ENCODE assay signal across 11 cellular contexts in genomic region chr3:46846624-46847542, GRCh38. TPM values are rescaled to one million over a fixed set of nuclear protein-coding genes. Genes with fewer than 3 reads are reported as not detected.
DNase-seq lines count a peak whose midpoint lies in the region; ATAC-seq, FAIRE-seq and TF ChIP-seq lines count a peak whose summit lies in the region.
"Had no signal": no experiment of that assay in that cellular context is flagged by ENCODE, and none has a peak within 500 bp of the region (broad histone marks: within the 10 kb centered on the region; RNA-seq: fewer than 3 reads in every experiment).

No MANE protein-coding gene starts in this region.

- peak overlapping the region; percentile 65 for H3K4me3 Mint-ChIP-seq in Calu3 (ENCODE audit: low read depth, unreplicated experiment)
- H3K4me3 Mint-ChIP-seq: brain had no signal

- CTCF ChIA-PET in Calu3 (lab: Charles Lee): interaction anchor here (0.7 to 1.2 kb wide), 3 partner anchors 52 to 179 kb away, joined by 3 to 4 read pairs (median 3); no protein-coding TSS in a partner anchor

- BruUV-seq in Calu3 (replicated peaks; lab: Mats Ljungman, UMichigan): no TSS peak

- peaks cover 42% of the 10 kb centered on the region for H3K27me3 Mint-ChIP-seq in Calu3 (ENCODE audit: unreplicated experiment)

- no peaks in the 10 kb centered on the region for H3K9me3 Mint-ChIP-seq in Calu3 (ENCODE audit: low read depth, unreplicated experiment)

- TF ChIP-seq CTCF in Calu3 (IDR thresholded peaks at IDR 0.05; ENCODE audit: unreplicated experiment) (no peak), fibroblast of lung (conservative IDR thresholded peaks at IDR 0.05 in 1 of 2, IDR thresholded peaks at IDR 0.05 in 1 of 2; ENCODE audit: low read depth in 1 of 2, low read length in 2 of 2) (no peak), sigmoid colon (IDR thresholded peaks at IDR 0.05) (no peak)

- no peaks in the 10 kb centered on the region for H3K79me2 ChIP-seq in fibroblast of lung (ENCODE audit: control insufficient read depth, insufficient read depth, low read length)

- H3K27ac ChIP-seq in SJCRH30 (peak overlapping the region; percentile 93; the same call in 1 of the 2 replicates), fibroblast of lung (ENCODE audit: insufficient read depth, low read length) (peak overlapping the region; percentile 53), sigmoid colon (peak overlapping the region; percentile 80 to 87 (median 82)), small intestine (ENCODE audit: low read depth in 1 of 2, low read length in 1 of 2) (peak overlapping the region in 1 of 2 donors; percentile 36)
- H3K27ac ChIP-seq: SK-N-MC had no signal

- H3K4me1 ChIP-seq in SJCRH30 (0 out of 2 replicates have a peak, but pooled peaks cover 2% of the 10 kb centered on the region), fibroblast of lung (ENCODE audit: control insufficient read depth, extremely low read depth, insufficient read depth, low read length) (peaks cover 10% of the 10 kb centered on the region), sigmoid colon (peaks cover 0 to 27% (median 14%) of the 10 kb centered on the region in 4 donors), small intestine (ENCODE audit: control insufficient read depth in 2 of 2, insufficient read depth in 1 of 2, low read depth in 1 of 2, low read length in 1 of 2) (peaks cover 4% of the 10 kb centered on the region in 2 donors)

- H3K36me3 Mint-ChIP-seq in Calu3 (ENCODE audit: insufficient read depth, unreplicated experiment): peaks cover 8% of the 10 kb centered on the region
- H3K36me3 Mint-ChIP-seq: brain had no signal

- no peak for DNase-seq in Calu3
- DNase-seq in SJCRH30: peak in 1 of 2 experiments; percentile 0
- no peak for DNase-seq in fibroblast of lung (ENCODE audit: low read depth in 2 of 2)
- DNase-seq in sigmoid colon: peak; percentile 64
- no peak for DNase-seq in small intestine
- no peak for DNase-seq in HT-29 (ENCODE audit: low spot score)
- DNase-seq in COR-L47 (lab: John Stamatoyannopoulos, UW): no peak

- H3K4me1 Mint-ChIP-seq in Calu3 (ENCODE audit: low read depth, unreplicated experiment): no peaks in the 10 kb centered on the region

- peak overlapping the region; percentile 84 for H3K4me2 ChIP-seq in fibroblast of lung (ENCODE audit: extremely low read depth, insufficient read depth, low read length)

- TF ChIP-seq POLR2A in sigmoid colon (IDR thresholded peaks at IDR 0.05): no peak

- intact Hi-C loops in Calu3 (cut with micrococcal nuclease; ENCODE audit: unreplicated experiment) (no loop called here), sigmoid colon (cut with DNase I) (loop anchor here (5.0 kb wide), 2 partner anchors 45 to 140 kb away; no protein-coding TSS in a partner anchor)

- no peak for ATAC-seq in GM21526 (IDR thresholded peaks at IDR 0.05; ENCODE audit: low FRiP score, unreplicated experiment)

- TF ChIP-seq EP300 in sigmoid colon (IDR thresholded peaks at IDR 0.05): no peak

- no peak overlapping the region for H3K27ac Mint-ChIP-seq in Calu3 (ENCODE audit: unreplicated experiment)

- H3K27me3 ChIP-seq in SJCRH30 (no peaks in the 10 kb centered on the region), fibroblast of lung (ENCODE audit: control insufficient read depth, insufficient read depth, low read length) (peaks cover 2% of the 10 kb centered on the region), sigmoid colon (no peaks in the 10 kb centered on the region), small intestine (ENCODE audit: control insufficient read depth in 2 of 2, insufficient read depth in 2 of 2, low read length in 2 of 2) (no peaks in the 10 kb centered on the region)

- H3K9me3 ChIP-seq in SJCRH30 (replicated peaks) (no peaks in the 10 kb centered on the region), fibroblast of lung (ENCODE audit: control insufficient read depth, insufficient read depth, low read depth, low read length) (no peaks in the 10 kb centered on the region), sigmoid colon (no peaks in the 10 kb centered on the region), small intestine (ENCODE audit: control insufficient read depth, low read depth) (no peaks in the 10 kb centered on the region)

- FAIRE-seq in small intestine (lab: Jason Lieb, UNC): no peak
- FAIRE-seq: keratinocyte had no signal

- H2AFZ ChIP-seq in fibroblast of lung (ENCODE audit: low read length): no peak overlapping the region

- no peaks in the 10 kb centered on the region for H3K36me3 ChIP-seq in SJCRH30
- no peaks in the 10 kb centered on the region for H3K36me3 ChIP-seq in fibroblast of lung (ENCODE audit: control insufficient read depth, insufficient read depth, low read length)
- no peaks in the 10 kb centered on the region for H3K36me3 ChIP-seq in sigmoid colon
- no peaks in the 10 kb centered on the region for H3K36me3 ChIP-seq in small intestine (ENCODE audit: control insufficient read depth in 2 of 2, insufficient read depth in 2 of 2, low read length in 2 of 2)

- H4K20me1 ChIP-seq in fibroblast of lung (ENCODE audit: control insufficient read depth, extremely low read depth, insufficient read depth, low read length): no peaks in the 10 kb centered on the region

- H3K9ac ChIP-seq in fibroblast of lung (ENCODE audit: insufficient read depth, low read length): no peak overlapping the region

- H3K4me3 ChIP-seq in SJCRH30 (peak overlapping the region; percentile 65), fibroblast of lung (replicated peaks in 1 of 4; ENCODE audit: control extremely low read depth in 1 of 4, insufficient read depth in 1 of 4, low read depth in 3 of 4, low read length in 4 of 4) (peak overlapping the region in 3 of 4 experiments; percentile 12 to 58 (median 43)), sigmoid colon (peak overlapping the region in 3 of 4 donors; percentile 54 to 59 (median 56)), small intestine (ENCODE audit: low read depth in 1 of 2, low read length in 2 of 2) (peak overlapping the region in 1 of 2 donors; percentile 61)
- H3K4me3 ChIP-seq: SK-N-MC had no signal

- WGBS in sigmoid colon, 2 donors: 90 to 91% methylated on average over 9 of the region's 9 CpGs
- 74 to 88% (median 76%) methylated on average over 7 to 9 of the region's 9 CpGs for WGBS in small intestine, 3 donors

RNA-seq across cellular contexts. Expression of gene MYL3, which starts 16.4 kb away (rescaled TPM):
- total RNA-seq in Calu3 (2022) (not detected in 2 replicates), fibroblast of lung (0.50 and 0.51 TPM in 2 replicates), sigmoid colon (10 to 100 TPM in 1 of 4 donors, 1 to 10 TPM in 3; 1.5 to 10.8 (median 2.7) TPM)
- total RNA-seq in SJCRH30 (2014; rRNA removed; shearing (Covaris generic)): not detected in 2 replicates
- polyA plus RNA-seq in fibroblast of lung (0.67 TPM in 1 of 2 replicates, not detected in the other), sigmoid colon (10 to 100 TPM in 1 of 3 donors, 1 to 10 TPM in 2; 2.4 to 11.8 (median 8.4) TPM), small intestine (10 to 100 TPM in 1 of 3 donors, 1 to 10 TPM in 2; 1.4 to 81.6 (median 9.2) TPM)
- polyA plus RNA-seq in fibroblast of lung (2012): 0.52 TPM in 1 of 2 replicates, not detected in the other
- not detected in 2 replicates for polyA minus RNA-seq in fibroblast of lung (ENCODE audit: low replicate concordance)
- not detected in 2 replicates for total RNA-seq in HT-29 (2014; rRNA removed; shearing (Covaris generic))
- polyA plus RNA-seq: keratinocyte had no signal

RNA-seq across cellular contexts. Expression of gene PTH1R, which starts 30.6 kb away (rescaled TPM):
- total RNA-seq in Calu3 (2022): not detected in 2 replicates
- total RNA-seq in SJCRH30 (2014; rRNA removed; shearing (Covaris generic)): 6.6 and 6.7 TPM in 2 replicates
- total RNA-seq in fibroblast of lung: 3.3 and 4.3 TPM in 2 replicates
- 0.06 and 0.67 TPM in 2 replicates for polyA plus RNA-seq in fibroblast of lung
- polyA plus RNA-seq in fibroblast of lung (2012): 1.2 TPM in 1 of 2 replicates, not detected in the other
- 0.98 TPM in 1 of 2 replicates, not detected in the other for polyA minus RNA-seq in fibroblast of lung (ENCODE audit: low replicate concordance)
- total RNA-seq in sigmoid colon: 1 to 10 TPM; 3.6 to 9.0 (median 6.0) TPM
- polyA plus RNA-seq in sigmoid colon: 1 to 10 TPM; 1.2 to 5.2 (median 3.6) TPM
- polyA plus RNA-seq in small intestine: 1 to 10 TPM in 2 of 3 donors, under 1 TPM in 1; 0.67 to 5.4 (median 1.6) TPM
- not detected in 2 replicates for total RNA-seq in HT-29 (2014; rRNA removed; shearing (Covaris generic))
- polyA plus RNA-seq: keratinocyte had no signal
